In the genomic region with DNA sequence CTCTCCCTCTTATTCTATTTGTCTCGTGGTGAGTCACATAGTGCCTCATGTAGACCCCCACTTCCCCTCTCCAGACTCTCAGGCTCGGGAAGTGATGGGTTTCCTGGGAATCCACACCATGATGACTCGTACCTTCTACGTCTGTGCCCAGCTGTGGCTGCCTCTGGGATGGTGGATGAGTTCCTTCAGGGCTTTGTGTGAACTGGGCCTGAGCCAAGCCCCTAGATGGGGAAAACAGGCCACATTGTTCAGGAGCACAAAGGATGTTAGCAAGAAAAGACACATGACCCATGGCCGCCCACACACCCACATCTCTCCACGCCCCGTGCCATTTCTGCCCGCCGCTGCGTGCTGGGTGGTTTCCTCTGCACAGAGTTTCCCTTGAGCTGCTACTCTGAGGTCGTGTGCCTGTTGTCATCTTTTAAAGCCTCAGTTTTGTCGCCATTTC, we compare ENCODE assay signal across 8 cellular contexts. TPM values are rescaled to one million over a fixed set of nuclear protein-coding genes. Genes with fewer than 3 reads are reported as not detected.
DNase-seq lines count a peak whose midpoint lies in the region; ATAC-seq and TF ChIP-seq lines count a peak whose summit lies in the region.

No MANE protein-coding gene starts in this region.

- DNase-seq in GM13976 (ENCODE audit: low spot score) (peak; percentile 73), lung microvascular endothelial cell (ENCODE audit: low read depth in 2 of 2) (peak; percentile 62 to 99), cortex of kidney (lab: John Stamatoyannopoulos, UW) (no peak), RPMI8226 (no peak)
- peak; percentile 61 to 68 for DNase-seq in activated CD4-positive, alpha-beta T cell treated with anti-CD3 and anti-CD28 coated beads for 24 hours (ENCODE audit: low read depth in 2 of 2)
- peak; percentile 69 for DNase-seq in central memory CD4-positive, alpha-beta T cell
- peak; percentile 78 for DNase-seq in stimulated activated CD8-positive, alpha-beta memory T cell treated with anti-CD3 and anti-CD28 coated beads, Interleukin-4, amount 100 ng/mL, for 24 hours (ENCODE audit: low read depth)

- ATAC-seq in HG03039 (IDR thresholded peaks at IDR 0.05; ENCODE audit: unreplicated experiment), result peak; percentile 58

- no peak for TF ChIP-seq CTCF in GM13976 (IDR thresholded peaks at IDR 0.05; ENCODE audit: borderline replicate concordance, control extremely low read depth, extremely low read depth, insufficient read depth, missing control alignments)

- in situ Hi-C loops in GM13976 (cut with MboI; ENCODE audit: low sequenced_read_pairs, unreplicated experiment), result no loop called here

RNA-seq across cellular contexts. Expression of a gene that starts 10.5 kb away (rescaled TPM):
- total RNA-seq in lung microvascular endothelial cell, result 13.5 and 54.4 TPM in 2 replicates

RNA-seq across cellular contexts. Expression of a gene that starts 28.2 kb away (rescaled TPM):
- total RNA-seq in lung microvascular endothelial cell, result 36.4 and 37.5 TPM in 2 replicates

Comparison
In these comparisons a context has a peak if more than half of its experiments do, and no peak if none do; other contexts are left out.
1. DNase-seq: peak in GM13976 (single experiment), activated CD4-positive, alpha-beta T cell treated with anti-CD3 and anti-CD28 coated beads for 24 hours (2 of 2), central memory CD4-positive, alpha-beta T cell (single experiment), lung microvascular endothelial cell (2 of 2) and stimulated activated CD8-positive, alpha-beta memory T cell treated with anti-CD3 and anti-CD28 coated beads, Interleukin-4, amount 100 ng/mL, for 24 hours (single experiment); none in cortex of kidney (single experiment) and RPMI8226 (single experiment).